ENCODE assay signal across 22 cellular contexts in the genomic region with DNA sequence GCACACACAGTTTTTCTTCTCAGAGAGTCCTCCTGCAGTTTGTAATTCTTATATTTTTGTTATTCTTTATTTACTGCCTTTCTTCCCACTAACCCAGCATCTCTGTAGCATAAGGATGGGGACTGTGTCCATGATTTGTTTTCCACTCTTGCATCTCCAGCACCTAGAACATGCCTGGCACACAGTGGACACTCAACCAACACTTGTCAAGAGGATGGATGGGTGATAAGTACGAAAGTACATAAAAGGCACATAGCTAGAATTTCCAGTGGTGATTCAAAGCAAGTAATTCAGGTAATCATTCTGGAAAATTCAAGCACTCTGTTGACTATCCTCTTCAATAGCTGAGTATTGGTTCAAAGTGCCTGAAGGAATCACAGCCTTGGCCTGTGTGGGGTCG.
"Had no signal": no experiment of that assay in that cellular context is flagged by ENCODE, and none has a peak within 500 bp of the region (broad histone marks: within the 10 kb centered on the region; RNA-seq: fewer than 3 reads in every experiment).

No MANE protein-coding gene starts in this region.

- DNase-seq: activated B cell treated with CpG ODN at 0.5 μM for 24 hours; activated CD4-positive, alpha-beta memory T cell treated with anti-CD3 and anti-CD28 coated beads for 36 hours; activated CD4-positive, alpha-beta T cell treated with anti-CD3 and anti-CD28 coated beads for 1 hour; activated CD4-positive, alpha-beta T cell treated with anti-CD3 and anti-CD28 coated beads, Interleukin-2, amount 10 ng/mL, durations not matched to agents 24 days and 14 days; activated CD8-positive, alpha-beta memory T cell treated with anti-CD3 and anti-CD28 coated beads for 24 hours; activated effector memory CD4-positive, alpha-beta T cell treated with anti-CD3 and anti-CD28 coated beads, Interleukin-2, amount 50 U/mL, for 16 hours; activated naive CD4-positive, alpha-beta T cell treated with Interleukin-2 at 50 U/mL for 16 hours; activated T-cell treated with anti-CD3 and anti-CD28 coated beads, Interleukin-2, amount 50 U/mL, for 4 hours; amygdala; Karpas-422; MM.1S; NCI-H1105; NCI-H1436; NCI-H1694 treated with DMSO at 0.1 percent for 48 hours; NCI-H2081 treated with DMSO at 0.1 percent for 48 hours; NCI-H2171 treated with DMSO at 0.1 percent for 48 hours; NCI-H226; NCI-H69; PC-3; SHP77 treated with DMSO at 0.1 percent for 48 hours; T-helper 17 cell; T-helper 9 cell had no signal

- ATAC-seq: activated T-cell treated with anti-CD3 and anti-CD28 coated beads, Interleukin-2, amount 50 U/mL, for 4 hours; PC-3; T-helper 17 cell had no signal
